ENCODE assay signal across 8 cellular contexts in genomic region chrX:36898301-36898700, GRCh38.
DNase-seq lines count a peak whose midpoint lies in the region; ATAC-seq and TF ChIP-seq lines count a peak whose summit lies in the region.

No MANE protein-coding gene starts in this region.

- H3K27me3 Mint-ChIP-seq in natural killer cell treated with Interleukin-12 subunit alpha and Interleukin-12 subunit beta and Interleukin-15 and Interleukin-18, amount 100 ng/mL, for 72 hours: no peaks in the 10 kb centered on the region
- no peaks in the 10 kb centered on the region for H3K27me3 Mint-ChIP-seq in natural killer cell (ENCODE audit: low read depth in 2 of 2)

- H3K27ac Mint-ChIP-seq in natural killer cell treated with Interleukin-12 subunit alpha and Interleukin-12 subunit beta and Interleukin-15 and Interleukin-18, amount 100 ng/mL, for 72 hours: no peak overlapping the region
- no peak overlapping the region for H3K27ac Mint-ChIP-seq in natural killer cell

- TF ChIP-seq CTCF in BE2C (IDR thresholded peaks at IDR 0.05; ENCODE audit: low read depth, low read length) (peak; percentile 72), natural killer cell (IDR thresholded peaks at IDR 0.05) (no peak)

- no peak overlapping the region for H3K4me3 Mint-ChIP-seq in natural killer cell treated with Interleukin-12 subunit alpha and Interleukin-12 subunit beta and Interleukin-15 and Interleukin-18, amount 100 ng/mL, for 72 hours
- H3K4me3 Mint-ChIP-seq in natural killer cell: no peak overlapping the region

- H3K4me3 ChIP-seq in BE2C (ENCODE audit: low read depth, low read length): no peak overlapping the region

- no peaks in the 10 kb centered on the region for H3K4me1 ChIP-seq in BE2C

- ATAC-seq in GM19324 (IDR thresholded peaks at IDR 0.05; ENCODE audit: low FRiP score, unreplicated experiment) (peak; percentile 51), GM21515 (IDR thresholded peaks at IDR 0.05; ENCODE audit: unreplicated experiment) (no peak), natural killer cell (no peak)
- no peak for ATAC-seq in natural killer cell treated with Interleukin-12 subunit alpha and Interleukin-12 subunit beta and Interleukin-15 and Interleukin-18, amount 100 ng/mL, for 72 hours

- no peaks in the 10 kb centered on the region for H3K27me3 ChIP-seq in BE2C

- H3K4me1 Mint-ChIP-seq in natural killer cell treated with Interleukin-12 subunit alpha and Interleukin-12 subunit beta and Interleukin-15 and Interleukin-18, amount 100 ng/mL, for 72 hours (ENCODE audit: low read depth in 2 of 2): no peaks in the 10 kb centered on the region
- H3K4me1 Mint-ChIP-seq in natural killer cell: no peaks in the 10 kb centered on the region

- intact Hi-C loops in natural killer cell (cut with micrococcal nuclease): no loop called here

- H3K9me3 ChIP-seq in BE2C: no peaks in the 10 kb centered on the region

- no peaks in the 10 kb centered on the region for H3K9me3 Mint-ChIP-seq in natural killer cell treated with Interleukin-12 subunit alpha and Interleukin-12 subunit beta and Interleukin-15 and Interleukin-18, amount 100 ng/mL, for 72 hours
- no peaks in the 10 kb centered on the region for H3K9me3 Mint-ChIP-seq in natural killer cell

- DNase-seq in BE2C (no peak), NCI-H1694 (lab: John Stamatoyannopoulos, UW) (peak; percentile 0), fibroblast of peridontal ligament (ENCODE audit: extremely low read depth) (peak; percentile 1), GF-D8 (lab: John Stamatoyannopoulos, UW) (no peak), natural killer cell (no peak)
- no peak for DNase-seq in natural killer cell treated with Interleukin-12 subunit alpha and Interleukin-12 subunit beta and Interleukin-15 and Interleukin-18, amount 100 ng/mL, for 72 hours (ENCODE audit: low spot score)

- H3K36me3 ChIP-seq in BE2C: no peaks in the 10 kb centered on the region

- H3K36me3 Mint-ChIP-seq in natural killer cell treated with Interleukin-12 subunit alpha and Interleukin-12 subunit beta and Interleukin-15 and Interleukin-18, amount 100 ng/mL, for 72 hours: no peaks in the 10 kb centered on the region
- no peaks in the 10 kb centered on the region for H3K36me3 Mint-ChIP-seq in natural killer cell

Comparison
In these comparisons a context has a peak if more than half of its experiments do, and no peak if none do; other contexts are left out.
1. DNase-seq: peak in NCI-H1694 (single experiment) and fibroblast of peridontal ligament (single experiment); none in BE2C (single experiment), GF-D8 (single experiment), natural killer cell treated with Interleukin-12 subunit alpha and Interleukin-12 subunit beta and Interleukin-15 and Interleukin-18, amount 100 ng/mL, for 72 hours (single experiment) and natural killer cell (single experiment).